In genomic region chr15:74642328-74642723, GRCh38 we compare ENCODE assay signal across 10 cellular contexts. TPM values are rescaled to one million over a fixed set of nuclear protein-coding genes. Genes with fewer than 3 reads are reported as not detected.
DNase-seq lines count a peak whose midpoint lies in the region; ATAC-seq and TF ChIP-seq lines count a peak whose summit lies in the region.
"Had no signal": no experiment of that assay in that cellular context is flagged by ENCODE, and none has a peak within 500 bp of the region (broad histone marks: within the 10 kb centered on the region; RNA-seq: fewer than 3 reads in every experiment).

No MANE protein-coding gene starts in this region.

- H3K9me3 ChIP-seq in skeletal muscle satellite cell (replicated peaks; ENCODE audit: low read length) = no peaks in the 10 kb centered on the region
- H3K9me3 ChIP-seq: spleen had no signal

- no peak overlapping the region for H3K9ac ChIP-seq in skeletal muscle satellite cell (ENCODE audit: low read depth, low read length)

- ATAC-seq in HG03095 (IDR thresholded peaks at IDR 0.05; ENCODE audit: unreplicated experiment) = no peak
- ATAC-seq in GM18498 (IDR thresholded peaks at IDR 0.05; ENCODE audit: unreplicated experiment) = no peak
- ATAC-seq in GM21717 (IDR thresholded peaks at IDR 0.05; ENCODE audit: unreplicated experiment) = no peak

- peaks cover 12% of the 10 kb centered on the region for H3K36me3 ChIP-seq in skeletal muscle satellite cell (ENCODE audit: insufficient read depth, low read length)

- DNase-seq in HT-29 (ENCODE audit: low spot score) = peak; percentile 79
- peak; percentile 82 for DNase-seq in NCI-H510A (lab: John Stamatoyannopoulos, UW)
- DNase-seq in erythroblast (lab: John Stamatoyannopoulos, UW) = peak; percentile 30 to 51
- DNase-seq: activated naive CD8-positive, alpha-beta T cell treated with anti-CD3 and anti-CD28 coated beads for 36 hours; spleen; stimulated activated naive CD4-positive, alpha-beta T cell had no signal

- peaks cover 14% of the 10 kb centered on the region for H3K4me1 ChIP-seq in skeletal muscle satellite cell (ENCODE audit: control insufficient read depth, insufficient read depth, low read length)

- H3K4me3 ChIP-seq in skeletal muscle satellite cell (ENCODE audit: low read length) = no peak overlapping the region
- H3K4me3 ChIP-seq: spleen had no signal

- peak overlapping the region; percentile 24 for H3K4me2 ChIP-seq in skeletal muscle satellite cell (ENCODE audit: low read length)

- no peaks in the 10 kb centered on the region for H3K27me3 ChIP-seq in skeletal muscle satellite cell (ENCODE audit: control insufficient read depth, insufficient read depth, low read length)
- H3K27me3 ChIP-seq: spleen had no signal

- TF ChIP-seq POLR2A in erythroblast (IDR thresholded peaks at IDR 0.05; ENCODE audit: low read length) = no peak

RNA-seq across cellular contexts. Expression of gene CLK3, which starts 26.7 kb away (rescaled TPM):
- 94.7 and 115 TPM in 2 replicates for total RNA-seq in HT-29 (2014; rRNA removed; shearing (Covaris generic))
- 65.4 and 74.7 TPM in 2 replicates for total RNA-seq in skeletal muscle satellite cell (2012; rRNA removed)

RNA-seq across cellular contexts. Expression of gene EDC3, which starts 53.5 kb away (rescaled TPM):
- 9.4 and 24.0 TPM in 2 replicates for total RNA-seq in HT-29 (2014; rRNA removed; shearing (Covaris generic))
- total RNA-seq in skeletal muscle satellite cell (2012; rRNA removed) = 4.8 and 7.4 TPM in 2 replicates
